Comparison of ENCODE assay signal across 27 cellular contexts in genomic region chr12:122201381-122201780, GRCh38. TPM values are rescaled to one million over a fixed set of nuclear protein-coding genes. Genes with fewer than 3 reads are reported as not detected.
"Had no signal": no experiment of that assay in that cellular context is flagged by ENCODE, and none has a peak within 500 bp of the region (broad histone marks: within the 10 kb centered on the region; RNA-seq: fewer than 3 reads in every experiment).

No MANE protein-coding gene starts in this region.

- H3K4me3 ChIP-seq: left ventricle myocardium inferior, right lobe of liver, stomach, suprapubic skin, tibial nerve, vagina had no signal

- H3K9me3 Mint-ChIP-seq: activated naive CD8-positive, alpha-beta T cell treated with anti-CD3 and anti-CD28 coated beads, Interleukin-2, amount 50 U/mL, for 24 hours; naive thymus-derived CD8-positive, alpha-beta T cell; stimulated activated memory B cell treated with anti-CD40 and anti-IgM and Interleukin-4, amounts not matched to agents 10 μg/mL and 1 μg/mL and 100 μg/mL, for 72 hours had no signal

- DNase-seq: activated CD4-positive, alpha-beta T cell treated with anti-CD3 and anti-CD28 coated beads, Interleukin-2, amount 50 U/mL, for 48 hours; activated CD4-positive, CD25-positive, alpha-beta regulatory T cell treated with anti-CD3 and anti-CD28 coated beads, Interleukin-2, amount 50 U/mL, for 72 hours; activated CD8-positive, alpha-beta memory T cell treated with anti-CD3 and anti-CD28 coated beads, Interleukin-2, amount 50 U/mL, for 48 hours; activated gamma-delta T cell; activated naive CD4-positive, alpha-beta T cell treated with anti-CD3 and anti-CD28 coated beads, Interleukin-2, amount 50 U/mL, for 16 hours; activated naive CD8-positive, alpha-beta T cell treated with anti-CD3 and anti-CD28 coated beads, Interleukin-2, amount 50 U/mL, for 24 hours; activated T-cell treated with anti-CD3 and anti-CD28 coated beads, Interleukin-2, amount 50 U/mL, for 48 hours; caudate nucleus; dermis blood vessel endothelial cell; effector memory CD4-positive, alpha-beta T cell; foreskin melanocyte; hypothalamus; left ventricle myocardium inferior; naive thymus-derived CD8-positive, alpha-beta T cell; occipital lobe; right lobe of liver; stimulated activated CD4-positive, alpha-beta T cell treated with anti-CD3 and anti-CD28 coated beads, Interleukin-15, amount 100 ng/mL, for 24 hours; stomach had no signal

- H3K27ac Mint-ChIP-seq: activated naive CD8-positive, alpha-beta T cell treated with anti-CD3 and anti-CD28 coated beads, Interleukin-2, amount 50 U/mL, for 24 hours; stimulated activated memory B cell treated with anti-CD40 and anti-IgM and Interleukin-4, amounts not matched to agents 10 μg/mL and 1 μg/mL and 100 μg/mL, for 72 hours had no signal

- H3K9me3 ChIP-seq: left ventricle myocardium inferior, right lobe of liver, stomach, suprapubic skin, tibial nerve, vagina had no signal

- ATAC-seq: activated naive CD8-positive, alpha-beta T cell treated with anti-CD3 and anti-CD28 coated beads, Interleukin-2, amount 50 U/mL, for 24 hours; esophagus mucosa; naive thymus-derived CD8-positive, alpha-beta T cell; right lobe of liver; stimulated activated memory B cell treated with anti-CD40 and anti-IgM and Interleukin-4, amounts not matched to agents 10 μg/mL and 1 μg/mL and 100 μg/mL, for 72 hours had no signal

- H3K27ac ChIP-seq: left ventricle myocardium inferior, right lobe of liver, stomach, suprapubic skin, tibial nerve, vagina, WERI-Rb-1 had no signal

- H3K36me3 Mint-ChIP-seq: naive thymus-derived CD8-positive, alpha-beta T cell had no signal

- H3K36me3 ChIP-seq: left ventricle myocardium inferior, right lobe of liver, suprapubic skin, vagina, WERI-Rb-1 had no signal

- H3K4me3 Mint-ChIP-seq: activated naive CD8-positive, alpha-beta T cell treated with anti-CD3 and anti-CD28 coated beads, Interleukin-2, amount 50 U/mL, for 24 hours; stimulated activated memory B cell treated with anti-CD40 and anti-IgM and Interleukin-4, amounts not matched to agents 10 μg/mL and 1 μg/mL and 100 μg/mL, for 72 hours had no signal

RNA-seq across cellular contexts. Expression of gene B3GNT4, which starts 2.1 kb away (rescaled TPM):
- total RNA-seq: left ventricle myocardium inferior; naive thymus-derived CD8-positive, alpha-beta T cell had no signal

RNA-seq across cellular contexts. Expression of gene LRRC43, which starts 18.5 kb away (rescaled TPM):
- total RNA-seq: vagina had no signal
- polyA plus RNA-seq: naive thymus-derived CD8-positive, alpha-beta T cell; stomach had no signal

RNA-seq across cellular contexts. Expression of gene IL31, which starts 27.4 kb away (rescaled TPM):
- total RNA-seq: dermis blood vessel endothelial cell; endothelial cell of umbilical vein; esophagus mucosa; left ventricle myocardium inferior; lung microvascular endothelial cell; naive thymus-derived CD8-positive, alpha-beta T cell; occipital lobe; right lobe of liver; stomach; suprapubic skin; tibial nerve; vagina had no signal
- polyA plus RNA-seq: endothelial cell of umbilical vein; naive thymus-derived CD8-positive, alpha-beta T cell; small intestine; stomach had no signal
